Comparison of ENCODE assay signal across 9 cellular contexts in the genomic region with DNA sequence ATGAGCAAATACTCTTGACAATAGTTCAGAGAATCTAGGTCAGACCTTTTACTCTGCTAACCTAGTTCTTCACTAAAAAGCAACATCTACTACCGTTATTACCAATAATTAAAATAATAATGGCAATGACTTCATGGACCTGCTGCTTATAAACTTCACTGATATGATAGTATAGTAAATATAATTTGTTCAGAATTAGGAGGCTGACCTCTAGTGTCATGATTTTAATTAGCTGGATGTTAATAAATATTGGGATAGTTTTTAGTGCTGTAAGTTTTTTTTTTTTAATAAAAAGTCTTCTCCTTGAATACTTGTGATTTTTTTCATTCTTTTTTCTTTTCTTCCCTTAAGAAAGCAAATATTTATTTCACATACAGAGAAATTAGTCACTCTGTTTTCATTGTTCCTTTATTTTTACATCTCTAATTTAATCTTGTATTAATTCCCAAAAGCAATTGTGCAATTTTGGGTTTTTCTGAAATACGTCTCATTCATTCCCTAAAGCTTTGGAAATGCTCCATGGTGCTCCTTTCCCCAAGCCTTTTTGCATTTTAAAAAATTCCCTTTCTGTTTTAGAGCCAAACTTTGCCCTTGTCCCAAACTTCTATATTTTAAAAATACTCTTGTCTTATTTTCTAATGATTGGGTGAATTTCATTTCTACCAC. TPM values are rescaled to one million over a fixed set of nuclear protein-coding genes. Genes with fewer than 3 reads are reported as not detected.
A peak's percentile ranks its signal among the peaks of the same experiment; 100 is the strongest.
DNase-seq lines count a peak whose midpoint lies in the region; ATAC-seq and TF ChIP-seq lines count a peak whose summit lies in the region.
"Had no signal": no experiment of that assay in that cellular context is flagged by ENCODE, and none has a peak within 500 bp of the region (broad histone marks: within the 10 kb centered on the region; RNA-seq: fewer than 3 reads in every experiment).

No MANE protein-coding gene starts in this region.

- TF ChIP-seq CTCF in VCaP (conservative IDR thresholded peaks at IDR 0.05) = no peak
- TF ChIP-seq CTCF in type B pancreatic cell (conservative IDR thresholded peaks at IDR 0.05) = no peak

- peak overlapping the region; percentile 90 for H3K27ac Mint-ChIP-seq in stimulated activated naive B cell treated with anti-CD40 and anti-IgM and Interleukin-4, amounts not matched to agents 10 μg/mL and 1 μg/mL and 100 μg/mL, for 72 hours
- H3K27ac Mint-ChIP-seq in type B pancreatic cell = no peak overlapping the region

- peak; percentile 14 for DNase-seq in DMS79 treated with DMSO at 0.1 percent for 48 hours (lab: John Stamatoyannopoulos, UW)
- DNase-seq in DMS79 (lab: John Stamatoyannopoulos, UW) = no peak
- DNase-seq in left ventricle myocardium superior = no peak
- no peak for DNase-seq in stimulated activated naive B cell treated with anti-CD40 and anti-IgM and Interleukin-4, amounts not matched to agents 10 μg/mL and 1 μg/mL and 100 μg/mL, for 72 hours
- DNase-seq in NCI-H345 treated with DMSO at 0.1 percent for 48 hours (lab: John Stamatoyannopoulos, UW; ENCODE audit: unreplicated experiment) = no peak
- no peak for DNase-seq in type B pancreatic cell (ENCODE audit: extremely low spot score, unreplicated experiment)
- DNase-seq in amygdala (lab: John Stamatoyannopoulos, UW) = no peak
- DNase-seq: activated CD4-positive, alpha-beta T cell treated with anti-CD3 and anti-CD28 coated beads, Interleukin-2, amount 50 U/mL, for 4 hours had no signal

- 0 out of 2 replicates have a peak overlapping the region, but pooled peaks have one; percentile 7 for H3K27ac ChIP-seq in VCaP

- H3K4me1 Mint-ChIP-seq in stimulated activated naive B cell treated with anti-CD40 and anti-IgM and Interleukin-4, amounts not matched to agents 10 μg/mL and 1 μg/mL and 100 μg/mL, for 72 hours = peaks cover 10 to 13% of the 10 kb centered on the region in 2 donors
- H3K4me1 Mint-ChIP-seq in type B pancreatic cell (ENCODE audit: unreplicated experiment) = peaks cover 7% of the 10 kb centered on the region

- peak; percentile 32 for ATAC-seq in left ventricle myocardium superior
- no peak for ATAC-seq in stimulated activated naive B cell treated with anti-CD40 and anti-IgM and Interleukin-4, amounts not matched to agents 10 μg/mL and 1 μg/mL and 100 μg/mL, for 72 hours (replicated peaks)

- peak overlapping the region; percentile 75 to 85 for H3K4me3 Mint-ChIP-seq in stimulated activated naive B cell treated with anti-CD40 and anti-IgM and Interleukin-4, amounts not matched to agents 10 μg/mL and 1 μg/mL and 100 μg/mL, for 72 hours
- H3K4me3 Mint-ChIP-seq in type B pancreatic cell = no peak overlapping the region

- H3K27me3 Mint-ChIP-seq in stimulated activated naive B cell treated with anti-CD40 and anti-IgM and Interleukin-4, amounts not matched to agents 10 μg/mL and 1 μg/mL and 100 μg/mL, for 72 hours = no peaks in the 10 kb centered on the region
- no peaks in the 10 kb centered on the region for H3K27me3 Mint-ChIP-seq in type B pancreatic cell

- intact Hi-C loops in left ventricle myocardium superior (cut with micrococcal nuclease) = no loop called here

- H3K36me3 Mint-ChIP-seq in stimulated activated naive B cell treated with anti-CD40 and anti-IgM and Interleukin-4, amounts not matched to agents 10 μg/mL and 1 μg/mL and 100 μg/mL, for 72 hours = no peaks in the 10 kb centered on the region
- no peaks in the 10 kb centered on the region for H3K36me3 Mint-ChIP-seq in type B pancreatic cell

- H3K9me3 Mint-ChIP-seq in stimulated activated naive B cell treated with anti-CD40 and anti-IgM and Interleukin-4, amounts not matched to agents 10 μg/mL and 1 μg/mL and 100 μg/mL, for 72 hours = peaks cover 0 to 5% of the 10 kb centered on the region in 2 donors
- H3K9me3 Mint-ChIP-seq in type B pancreatic cell = no peaks in the 10 kb centered on the region

RNA-seq across cellular contexts. Expression of gene UST, which starts 46.6 kb away (rescaled TPM):
- total RNA-seq in left ventricle myocardium superior (3.4 TPM), type B pancreatic cell (ENCODE audit: low replicate concordance) (8.4 and 9.7 TPM in 2 replicates)
